In genomic region chr4:86935499-86935832, GRCh38 we compare ENCODE assay signal across 9 cellular contexts. TPM values are rescaled to one million over a fixed set of nuclear protein-coding genes. Genes with fewer than 3 reads are reported as not detected.
DNase-seq lines count a peak whose midpoint lies in the region; ATAC-seq and TF ChIP-seq lines count a peak whose summit lies in the region.
"Had no signal": no experiment of that assay in that cellular context is flagged by ENCODE, and none has a peak within 500 bp of the region (broad histone marks: within the 10 kb centered on the region; RNA-seq: fewer than 3 reads in every experiment).

No MANE protein-coding gene starts in this region.

- intact Hi-C loops in breast epithelium (cut with DNase I; ENCODE audit: low total_unique reads), result no loop called here

- peak overlapping the region; percentile 94 to 98 for H3K27ac ChIP-seq in breast epithelium

- H3K27me3 ChIP-seq in breast epithelium, result no peaks in the 10 kb centered on the region

- DNase-seq in NCI-H748 treated with DMSO at 0.1 percent for 48 hours (lab: John Stamatoyannopoulos, UW) (peak; percentile 30), breast epithelium (ENCODE audit: low spot score in 2 of 2) (peak in 1 of 2 donors; percentile 30), left lobe of liver (ENCODE audit: low spot score) (peak; percentile 61), dermis blood vessel endothelial cell (no peak), NCI-H2196 treated with DMSO at 0.1 percent for 48 hours (lab: John Stamatoyannopoulos, UW; ENCODE audit: unreplicated experiment) (no peak)
- peak in 5 of 6 experiments; percentile 34 to 67 (median 53) for DNase-seq in stimulated activated naive CD4-positive, alpha-beta T cell (lab: John Stamatoyannopoulos, UW)

- H3K4me3 ChIP-seq in breast epithelium, result peak overlapping the region; percentile 70 to 96 (median 84)

- no peak for TF ChIP-seq CTCF in breast epithelium (IDR thresholded peaks at IDR 0.05)

- ATAC-seq in GM19455 (IDR thresholded peaks at IDR 0.05; ENCODE audit: unreplicated experiment) (peak; percentile 2), left lobe of liver (peak; percentile 3), HG02763 (IDR thresholded peaks at IDR 0.05; ENCODE audit: unreplicated experiment) (no peak)

- H3K9me3 ChIP-seq in breast epithelium, result no peaks in the 10 kb centered on the region

- no peak for TF ChIP-seq POLR2A in breast epithelium (IDR thresholded peaks at IDR 0.05)

- H3K4me1 ChIP-seq in breast epithelium, result peaks cover 5 to 17% of the 10 kb centered on the region in 2 donors

- H3K36me3 ChIP-seq in breast epithelium, result no peaks in the 10 kb centered on the region

RNA-seq across cellular contexts. Expression of gene AFF1, which starts 0.7 kb away (rescaled TPM):
- total RNA-seq in breast epithelium, result 10 to 100 TPM; 67.2 to 80.5 (median 70.5) TPM
- 37.2 TPM for total RNA-seq in left lobe of liver
- total RNA-seq in dermis blood vessel endothelial cell, result 31.0 and 39.4 TPM in 2 replicates

RNA-seq across cellular contexts. Expression of gene C4orf36, which starts 43.2 kb away (rescaled TPM):
- total RNA-seq in breast epithelium (1 to 10 TPM in 2 of 3 donors, under 1 TPM in 1; 0.96 to 6.6 (median 5.7) TPM), left lobe of liver (not detected), dermis blood vessel endothelial cell (under 0.01 and 0.33 TPM in 2 replicates)
- total RNA-seq: T-helper 2 cell treated with Interferon-gamma antibody and Interleukin-4, amounts not matched to agents 100 ng/mL and 5 ng/mL, for 36 hours had no signal

Comparison
In these comparisons a context has a peak if more than half of its experiments do, and no peak if none do; other contexts are left out.
1. DNase-seq: peak in NCI-H748 treated with DMSO at 0.1 percent for 48 hours (single experiment), left lobe of liver (single experiment) and stimulated activated naive CD4-positive, alpha-beta T cell (5 of 6); none in dermis blood vessel endothelial cell (single experiment) and NCI-H2196 treated with DMSO at 0.1 percent for 48 hours (single experiment).